Comparison of ENCODE assay signal across 8 cellular contexts in genomic region chr7:100081535-100082102, GRCh38. TPM values are rescaled to one million over a fixed set of nuclear protein-coding genes. Genes with fewer than 3 reads are reported as not detected.
DNase-seq lines count a peak whose midpoint lies in the region; ATAC-seq and TF ChIP-seq lines count a peak whose summit lies in the region.

TSS of gene ZNF3 (minus strand) at chr7:100081723. CDS start at chr7:100077357, 4,366 bp downstream.

- H3K4me2 ChIP-seq in SU-DHL-6 (ENCODE audit: low read depth, low read length, poor library complexity, severe bottlenecking), result peak within 1 kb of the TSS; percentile 70

- DNase-seq in NCI-H128 (lab: John Stamatoyannopoulos, UW; ENCODE audit: unreplicated experiment) (peak; percentile 96), head of caudate nucleus (peak; percentile 97 to 100 (median 99)), osteocyte (ENCODE audit: extremely low spot score, unreplicated experiment) (peak; percentile 99)
- DNase-seq in activated naive CD8-positive, alpha-beta T cell treated with anti-CD3 and anti-CD28 coated beads, Interleukin-2, amount 10 ng/mL, durations not matched to agents 7 days and 5 days, result peak; percentile 96

- H3K4me1 Mint-ChIP-seq in activated naive CD8-positive, alpha-beta T cell treated with anti-CD3 and anti-CD28 coated beads, Interleukin-2, amount 10 ng/mL, durations not matched to agents 7 days and 5 days, result peaks cover 25% of the 10 kb centered on the region
- H3K4me1 Mint-ChIP-seq in osteocyte (ENCODE audit: unreplicated experiment), result peaks cover 30% of the 10 kb centered on the region

- peaks cover 11% of the 10 kb centered on the region for H3K4me1 ChIP-seq in thymus (ENCODE audit: control insufficient read depth, insufficient read depth, low read length)

- H3K4me3 ChIP-seq in SU-DHL-6 (ENCODE audit: insufficient read depth, low read length, poor library complexity, severe bottlenecking) (peak within 1 kb of the TSS; percentile 88), thymus (ENCODE audit: low read length) (peak within 1 kb of the TSS; percentile 98)

- H3F3A ChIP-seq in SU-DHL-6 (ENCODE audit: insufficient read depth), result peaks cover 16% of the 10 kb centered on the region

- TF ChIP-seq CTCF in GM12873 (IDR thresholded peaks at IDR 0.05; ENCODE audit: insufficient read depth, low read depth, low read length, missing control alignments) (peak; percentile 82), SU-DHL-6 (IDR thresholded peaks at IDR 0.05; ENCODE audit: insufficient read depth, low read length, poor library complexity, severe bottlenecking) (peak; percentile 99), osteocyte (IDR thresholded peaks at IDR 0.05) (peak; percentile 96)

- peaks cover 10% of the 10 kb centered on the region for H3K27me3 Mint-ChIP-seq in activated naive CD8-positive, alpha-beta T cell treated with anti-CD3 and anti-CD28 coated beads, Interleukin-2, amount 10 ng/mL, durations not matched to agents 7 days and 5 days
- H3K27me3 Mint-ChIP-seq in osteocyte (ENCODE audit: unreplicated experiment), result no peaks in the 10 kb centered on the region

- peak within 1 kb of the TSS; percentile 86 for H3K4me3 Mint-ChIP-seq in activated naive CD8-positive, alpha-beta T cell treated with anti-CD3 and anti-CD28 coated beads, Interleukin-2, amount 10 ng/mL, durations not matched to agents 7 days and 5 days
- H3K4me3 Mint-ChIP-seq in osteocyte (ENCODE audit: unreplicated experiment), result peak within 1 kb of the TSS; percentile 92

- peak within 1 kb of the TSS; percentile 50 for H3K27ac ChIP-seq in SU-DHL-6 (ENCODE audit: low read depth, low read length)
- H3K27ac ChIP-seq in thymus (ENCODE audit: low read depth), result peak within 1 kb of the TSS; percentile 86

- H3K36me3 ChIP-seq in SU-DHL-6 (ENCODE audit: low read length) (no peaks in the 10 kb centered on the region), thymus (ENCODE audit: control insufficient read depth, insufficient read depth) (peaks cover 8% of the 10 kb centered on the region)

- peaks cover 16% of the 10 kb centered on the region for H3K36me3 Mint-ChIP-seq in activated naive CD8-positive, alpha-beta T cell treated with anti-CD3 and anti-CD28 coated beads, Interleukin-2, amount 10 ng/mL, durations not matched to agents 7 days and 5 days
- peaks cover 15% of the 10 kb centered on the region for H3K36me3 Mint-ChIP-seq in osteocyte (ENCODE audit: unreplicated experiment)

- intact Hi-C loops in head of caudate nucleus (cut with DNase I), result no loop called here

- H2AFZ ChIP-seq in SU-DHL-6 (ENCODE audit: low read depth, low read length, severe bottlenecking), result peak within 1 kb of the TSS; percentile 55

- peaks cover 29% of the 10 kb centered on the region for H3K79me2 ChIP-seq in SU-DHL-6 (ENCODE audit: insufficient read depth, low read length)

- POLR2A ChIA-PET in activated naive CD8-positive, alpha-beta T cell treated with anti-CD3 and anti-CD28 coated beads, Interleukin-2, amount 10 ng/mL, durations not matched to agents 7 days and 5 days (lab: Charles Lee), result interaction anchor here (0.7 to 2.4 kb wide), 13 partner anchors 10 to 1136 kb away, joined by 3 to 22 read pairs (median 4); partner anchors contain the start of genes AP4M1, MCM7, ZKSCAN1 and ZNHIT1

- H3K9me3 ChIP-seq in SU-DHL-6 (ENCODE audit: insufficient read depth, low read length) (no peaks in the 10 kb centered on the region), thymus (ENCODE audit: control insufficient read depth) (no peaks in the 10 kb centered on the region)

- no peaks in the 10 kb centered on the region for H3K9me3 Mint-ChIP-seq in activated naive CD8-positive, alpha-beta T cell treated with anti-CD3 and anti-CD28 coated beads, Interleukin-2, amount 10 ng/mL, durations not matched to agents 7 days and 5 days
- H3K9me3 Mint-ChIP-seq in osteocyte (ENCODE audit: unreplicated experiment), result no peaks in the 10 kb centered on the region

- no peaks in the 10 kb centered on the region for H4K20me1 ChIP-seq in SU-DHL-6 (ENCODE audit: low read depth, low read length)

- peak within 1 kb of the TSS; percentile 86 for H3K27ac Mint-ChIP-seq in activated naive CD8-positive, alpha-beta T cell treated with anti-CD3 and anti-CD28 coated beads, Interleukin-2, amount 10 ng/mL, durations not matched to agents 7 days and 5 days
- H3K27ac Mint-ChIP-seq in osteocyte (ENCODE audit: unreplicated experiment), result peak within 1 kb of the TSS; percentile 92

- H3K27me3 ChIP-seq in SU-DHL-6 (ENCODE audit: low read length) (no peaks in the 10 kb centered on the region; the same call in 1 of the 2 replicates), thymus (ENCODE audit: control insufficient read depth, insufficient read depth) (peaks cover 7% of the 10 kb centered on the region)

- under 1% methylated on average over 55 of the region's 55 CpGs for WGBS in thymus

- peak within 1 kb of the TSS; percentile 70 for H3K9ac ChIP-seq in SU-DHL-6 (ENCODE audit: low read length)

- no peaks in the 10 kb centered on the region for H3K9me2 ChIP-seq in SU-DHL-6 (replicated peaks; ENCODE audit: insufficient read depth, low read length)

- peak; percentile 86 for ATAC-seq in HG02759 (IDR thresholded peaks at IDR 0.05; ENCODE audit: unreplicated experiment)
- peak; percentile 90 for ATAC-seq in activated naive CD8-positive, alpha-beta T cell treated with anti-CD3 and anti-CD28 coated beads, Interleukin-2, amount 10 ng/mL, durations not matched to agents 7 days and 5 days (ENCODE audit: low read depth)

RNA-seq across cellular contexts. Expression of gene ZNF3, which starts in this region (rescaled TPM):
- 10 to 100 TPM; 28.0 to 32.6 TPM for total RNA-seq in activated naive CD8-positive, alpha-beta T cell treated with anti-CD3 and anti-CD28 coated beads, Interleukin-2, amount 10 ng/mL, durations not matched to agents 7 days and 5 days
- total RNA-seq in osteocyte, result 35.4 and 39.2 TPM in 2 replicates
- polyA plus RNA-seq in thymus, result 20.1 TPM

Comparison
In these comparisons a context has a peak if more than half of its experiments do, and no peak if none do; other contexts are left out.
1. Peak in every context shown above with its lines: DNase-seq, ATAC-seq, H3K4me3 ChIP-seq and H3K27ac ChIP-seq.